In genomic region chr1:93874025-93874651, GRCh38 we compare ENCODE assay signal across 8 cellular contexts.
A peak's percentile ranks its signal among the peaks of the same experiment; 100 is the strongest.
DNase-seq lines count a peak whose midpoint lies in the region; ATAC-seq and TF ChIP-seq lines count a peak whose summit lies in the region.

No MANE protein-coding gene starts in this region.

- peak; percentile 36 for DNase-seq in NCI-H2196 treated with DMSO at 0.1 percent for 48 hours (lab: John Stamatoyannopoulos, UW; ENCODE audit: unreplicated experiment)
- no peak for DNase-seq in NCI-H2196 (lab: John Stamatoyannopoulos, UW; ENCODE audit: unreplicated experiment)
- no peak for DNase-seq in LNCaP clone FGC (ENCODE audit: low read depth)
- peak; percentile 8 for DNase-seq in amniotic stem cell (lab: John Stamatoyannopoulos, UW)
- peak; percentile 21 for DNase-seq in medulla oblongata (ENCODE audit: extremely low spot score)

- TF ChIP-seq CTCF in LNCaP clone FGC (IDR thresholded peaks at IDR 0.05; ENCODE audit: control insufficient read depth, extremely low read depth, insufficient read depth), result peak; percentile 65

- no peak for ATAC-seq in HG02571 (IDR thresholded peaks at IDR 0.05; ENCODE audit: unreplicated experiment)
- no peak for ATAC-seq in GM19328 (IDR thresholded peaks at IDR 0.05; ENCODE audit: unreplicated experiment)
- no peak for ATAC-seq in HG02870 (IDR thresholded peaks at IDR 0.05; ENCODE audit: unreplicated experiment)

- no peak overlapping the region for H3K4me3 ChIP-seq in LNCaP clone FGC (ENCODE audit: low read depth, low read length)

Comparison
In these comparisons a context has a peak if more than half of its experiments do, and no peak if none do; other contexts are left out.
1. DNase-seq: peak in NCI-H2196 treated with DMSO at 0.1 percent for 48 hours (single experiment), amniotic stem cell (single experiment) and medulla oblongata (single experiment); none in NCI-H2196 (single experiment) and LNCaP clone FGC (single experiment).